Comparison of ENCODE assay signal across 8 cellular contexts in the genomic region with DNA sequence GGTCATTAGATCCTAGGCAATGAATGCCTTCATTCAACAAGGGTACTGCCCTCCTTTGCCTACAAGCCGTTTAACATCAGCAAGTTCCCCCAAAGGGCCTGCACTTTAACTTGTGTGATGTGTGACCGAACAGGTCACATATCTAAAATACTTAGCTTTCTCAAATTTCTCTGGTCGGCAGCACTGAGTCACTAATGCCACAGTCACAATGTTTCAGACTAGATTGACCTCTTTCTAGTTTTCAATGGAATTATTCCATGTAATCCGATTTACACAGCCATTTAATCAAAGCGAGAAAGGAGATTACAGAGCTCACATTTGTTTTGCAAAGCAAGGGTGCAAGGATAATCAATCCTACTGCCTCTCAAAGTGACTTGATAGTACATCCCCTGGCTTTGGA. TPM values are rescaled to one million over a fixed set of nuclear protein-coding genes. Genes with fewer than 3 reads are reported as not detected.
A peak's percentile ranks its signal among the peaks of the same experiment; 100 is the strongest.
DNase-seq lines count a peak whose midpoint lies in the region; ATAC-seq and TF ChIP-seq lines count a peak whose summit lies in the region.

No MANE protein-coding gene starts in this region.

- no peak for TF ChIP-seq EP300 in sigmoid colon (IDR thresholded peaks at IDR 0.05)

- WGBS in sigmoid colon, 2 donors: 10 to 55% methylated on average over 5 of the region's 5 CpGs

- H3K27me3 ChIP-seq in WERI-Rb-1 (ENCODE audit: insufficient read depth, low read depth, severe bottlenecking) (peaks cover 84% of the 10 kb centered on the region), sigmoid colon (no peaks in the 10 kb centered on the region)

- no peak for ATAC-seq in GM21529 (IDR thresholded peaks at IDR 0.05; ENCODE audit: unreplicated experiment)
- no peak for ATAC-seq in HG02852 (IDR thresholded peaks at IDR 0.05; ENCODE audit: unreplicated experiment)

- H3K36me3 ChIP-seq in WERI-Rb-1 (no peaks in the 10 kb centered on the region), sigmoid colon (no peaks in the 10 kb centered on the region)

- intact Hi-C loops in sigmoid colon (cut with DNase I): loop anchor here (2.0 to 10.0 kb wide), 4 partner anchors 143 to 436 kb away; a partner anchor contains a TSS

- peaks cover 0 to 53% (median 42%) of the 10 kb centered on the region in 4 donors for H3K4me1 ChIP-seq in sigmoid colon

- no peak for TF ChIP-seq POLR2A in sigmoid colon (IDR thresholded peaks at IDR 0.05)

- H3K4me3 ChIP-seq in WERI-Rb-1 (ENCODE audit: low read depth, low read length): no peak overlapping the region
- peak overlapping the region; percentile 78 for H3K4me3 ChIP-seq in iPS-11a (ENCODE audit: low read depth, low read length)
- peak overlapping the region; percentile 60 to 81 (median 66) for H3K4me3 ChIP-seq in sigmoid colon

- H3K27ac ChIP-seq in WERI-Rb-1 (no peak overlapping the region), sigmoid colon (peak overlapping the region; percentile 77 to 86 (median 85))

- DNase-seq in ELR (ENCODE audit: low read depth): peak; percentile 53
- peak; percentile 14 for DNase-seq in WERI-Rb-1
- no peak for DNase-seq in sigmoid colon
- no peak for DNase-seq in NCI-H1694 treated with DMSO at 0.1 percent for 48 hours (lab: John Stamatoyannopoulos, UW)
- no peak for DNase-seq in NCI-H1417 treated with DMSO at 0.1 percent for 48 hours (lab: John Stamatoyannopoulos, UW)

- TF ChIP-seq CTCF in WERI-Rb-1 (IDR thresholded peaks at IDR 0.05; ENCODE audit: low read depth, low read length): no peak
- no peak for TF ChIP-seq CTCF in sigmoid colon (IDR thresholded peaks at IDR 0.05)

- H3K9me3 ChIP-seq in WERI-Rb-1 (ENCODE audit: severe bottlenecking): peaks cover 3% of the 10 kb centered on the region
- H3K9me3 ChIP-seq in sigmoid colon: no peaks in the 10 kb centered on the region

RNA-seq across cellular contexts. Expression of a gene that starts 2.0 kb away (rescaled TPM):
- 100 to 1,000 TPM in 1 of 4 donors, 10 to 100 TPM in 3; 54.6 to 149 (median 80.4) TPM for total RNA-seq in sigmoid colon
- 10 to 100 TPM in 2 of 3 donors, 1 to 10 TPM in 1; 8.1 to 15.0 (median 13.7) TPM for polyA plus RNA-seq in sigmoid colon

Comparison
In these comparisons a context has a peak if more than half of its experiments do, and no peak if none do; other contexts are left out.
1. DNase-seq: peak in ELR (single experiment) and WERI-Rb-1 (single experiment); none in sigmoid colon (single experiment), NCI-H1694 treated with DMSO at 0.1 percent for 48 hours (single experiment) and NCI-H1417 treated with DMSO at 0.1 percent for 48 hours (single experiment).